ENCODE assay signal across 8 cellular contexts in the genomic region with DNA sequence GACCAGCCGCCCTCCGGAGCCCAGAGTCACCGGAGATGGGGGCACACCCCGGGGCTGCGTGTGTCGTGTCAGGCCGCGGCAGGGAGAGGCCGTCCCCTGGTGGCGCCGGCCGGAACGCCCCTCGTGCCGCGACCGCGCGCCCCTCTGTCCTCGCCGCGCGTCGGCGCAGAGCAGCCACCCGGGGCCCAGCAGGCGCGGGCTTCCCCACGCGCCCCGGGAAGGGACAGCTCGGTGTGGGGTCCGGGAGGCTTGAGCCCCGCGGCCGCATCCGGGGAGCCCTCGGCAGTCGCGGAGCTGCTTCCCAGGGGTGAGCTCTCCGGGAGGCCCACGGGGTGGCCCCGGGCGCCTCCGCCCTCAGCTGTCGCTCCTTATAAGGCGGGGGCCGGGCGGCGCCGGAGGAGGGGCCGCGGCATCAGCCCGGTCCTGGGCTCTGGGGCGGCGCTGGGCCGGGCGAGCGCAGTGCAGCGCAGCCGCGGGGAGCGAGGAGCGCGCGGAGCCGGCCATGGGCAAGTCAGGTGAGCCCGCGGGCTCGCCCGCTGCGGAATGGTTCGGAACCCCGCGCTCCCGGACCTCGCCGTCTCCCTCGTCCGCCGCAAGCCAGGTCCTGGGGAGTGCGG. TPM values are rescaled to one million over a fixed set of nuclear protein-coding genes. Genes with fewer than 3 reads are reported as not detected.
DNase-seq lines count a peak whose midpoint lies in the region; ATAC-seq and TF ChIP-seq lines count a peak whose summit lies in the region.

A gene with protein sequence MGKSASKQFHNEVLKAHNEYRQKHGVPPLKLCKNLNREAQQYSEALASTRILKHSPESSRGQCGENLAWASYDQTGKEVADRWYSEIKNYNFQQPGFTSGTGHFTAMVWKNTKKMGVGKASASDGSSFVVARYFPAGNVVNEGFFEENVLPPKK (plus strand): TSS at position 457 of the 617 bp plus-strand sequence. CDS start 46 bp downstream, at position 503.

- H3K27ac Mint-ChIP-seq in activated T-cell treated with anti-CD3 and anti-CD28 coated beads, Interleukin-2, amount 50 U/mL, for 72 hours: peak within 1 kb of the TSS; percentile 6
- H3K27ac Mint-ChIP-seq in naive thymus-derived CD4-positive, alpha-beta T cell: peak within 1 kb of the TSS; percentile 25 to 94 (median 87)
- H3K27ac Mint-ChIP-seq in stimulated activated memory B cell treated with anti-CD40 and anti-IgM and Interleukin-4, amounts not matched to agents 10 μg/mL and 1 μg/mL and 100 μg/mL, for 72 hours: peak within 1 kb of the TSS; percentile 88

- H3K4me2 ChIP-seq in BLaER1: peak within 1 kb of the TSS; percentile 98
- peak within 1 kb of the TSS; percentile 97 for H3K4me2 ChIP-seq in fibroblast of lung (ENCODE audit: extremely low read depth, insufficient read depth, low read length)

- H3K27me3 ChIP-seq in BLaER1 (no peaks in the 10 kb centered on the region), fibroblast of lung (ENCODE audit: control insufficient read depth, insufficient read depth, low read length) (no peaks in the 10 kb centered on the region)
- no peaks in the 10 kb centered on the region for H3K27me3 ChIP-seq in naive thymus-derived CD4-positive, alpha-beta T cell (ENCODE audit: control insufficient read depth in 2 of 2, insufficient read depth in 2 of 2, low read length in 2 of 2)

- peaks cover 45% of the 10 kb centered on the region for H3K4me1 Mint-ChIP-seq in activated T-cell treated with anti-CD3 and anti-CD28 coated beads, Interleukin-2, amount 50 U/mL, for 72 hours (ENCODE audit: low read depth)
- peaks cover 43 to 52% (median 49%) of the 10 kb centered on the region in 7 donors for H3K4me1 Mint-ChIP-seq in naive thymus-derived CD4-positive, alpha-beta T cell
- H3K4me1 Mint-ChIP-seq in stimulated activated memory B cell treated with anti-CD40 and anti-IgM and Interleukin-4, amounts not matched to agents 10 μg/mL and 1 μg/mL and 100 μg/mL, for 72 hours: peaks cover 54% of the 10 kb centered on the region

- no peak for TF ChIP-seq CTCF in fibroblast of lung (conservative IDR thresholded peaks at IDR 0.05 in 1 of 2, IDR thresholded peaks at IDR 0.05 in 1 of 2; ENCODE audit: low read depth in 1 of 2, low read length in 2 of 2)

- no peaks in the 10 kb centered on the region for H3K79me2 ChIP-seq in fibroblast of lung (ENCODE audit: control insufficient read depth, insufficient read depth, low read length)

- H2AFZ ChIP-seq in fibroblast of lung (ENCODE audit: low read length): peak within 1 kb of the TSS; percentile 45

- H3K4me3 Mint-ChIP-seq in activated T-cell treated with anti-CD3 and anti-CD28 coated beads, Interleukin-2, amount 50 U/mL, for 72 hours: peak within 1 kb of the TSS; percentile 83 to 94
- H3K4me3 Mint-ChIP-seq in naive thymus-derived CD4-positive, alpha-beta T cell: peak within 1 kb of the TSS; percentile 83 to 99 (median 93)
- H3K4me3 Mint-ChIP-seq in stimulated activated memory B cell treated with anti-CD40 and anti-IgM and Interleukin-4, amounts not matched to agents 10 μg/mL and 1 μg/mL and 100 μg/mL, for 72 hours: peak within 1 kb of the TSS; percentile 93

- H3K9me3 ChIP-seq in BLaER1 (no peaks in the 10 kb centered on the region), fibroblast of lung (ENCODE audit: control insufficient read depth, insufficient read depth, low read depth, low read length) (no peaks in the 10 kb centered on the region)
- no peaks in the 10 kb centered on the region for H3K9me3 ChIP-seq in naive thymus-derived CD4-positive, alpha-beta T cell (ENCODE audit: control insufficient read depth in 2 of 3, low read length in 3 of 3)

- peak within 1 kb of the TSS; percentile 82 for H3K9ac ChIP-seq in BLaER1
- peak within 1 kb of the TSS; percentile 63 for H3K9ac ChIP-seq in fibroblast of lung (ENCODE audit: insufficient read depth, low read length)

- no peaks in the 10 kb centered on the region for H4K20me1 ChIP-seq in BLaER1
- H4K20me1 ChIP-seq in fibroblast of lung (ENCODE audit: control insufficient read depth, extremely low read depth, insufficient read depth, low read length): no peaks in the 10 kb centered on the region

- POLR2A ChIA-PET in naive thymus-derived CD4-positive, alpha-beta T cell (lab: Charles Lee): interaction anchor here (0.8 to 1.9 kb wide), 6 partner anchors 9 to 30 kb away, joined by 3 to 14 read pairs (median 5); no protein-coding TSS in a partner anchor

- peak; percentile 61 for TF ChIP-seq POLR2A in GM18951 (IDR thresholded peaks at IDR 0.05; ENCODE audit: extremely low read depth, insufficient read depth, insufficient read length)

- H3K27me3 Mint-ChIP-seq in activated T-cell treated with anti-CD3 and anti-CD28 coated beads, Interleukin-2, amount 50 U/mL, for 72 hours (ENCODE audit: low read depth): peaks cover 9% of the 10 kb centered on the region
- peaks cover 0 to 39% (median 0%) of the 10 kb centered on the region in 5 donors for H3K27me3 Mint-ChIP-seq in naive thymus-derived CD4-positive, alpha-beta T cell
- H3K27me3 Mint-ChIP-seq in stimulated activated memory B cell treated with anti-CD40 and anti-IgM and Interleukin-4, amounts not matched to agents 10 μg/mL and 1 μg/mL and 100 μg/mL, for 72 hours: no peaks in the 10 kb centered on the region

- H3K36me3 ChIP-seq in BLaER1 (no peaks in the 10 kb centered on the region), fibroblast of lung (ENCODE audit: control insufficient read depth, insufficient read depth, low read length) (no peaks in the 10 kb centered on the region)
- no peaks in the 10 kb centered on the region for H3K36me3 ChIP-seq in naive thymus-derived CD4-positive, alpha-beta T cell (ENCODE audit: control insufficient read depth in 2 of 3, insufficient read depth in 3 of 3, low read length in 3 of 3)

- H3K4me1 ChIP-seq in BLaER1 (peaks cover 51% of the 10 kb centered on the region), fibroblast of lung (ENCODE audit: control insufficient read depth, extremely low read depth, insufficient read depth, low read length) (peaks cover 9% of the 10 kb centered on the region)
- H3K4me1 ChIP-seq in naive thymus-derived CD4-positive, alpha-beta T cell (ENCODE audit: control insufficient read depth in 2 of 2, insufficient read depth in 2 of 2, low read length in 2 of 2): peaks cover 43 to 49% of the 10 kb centered on the region in 2 donors

- in situ Hi-C loops in GM18951 (cut with MboI; ENCODE audit: low sequenced_read_pairs, unreplicated experiment): no loop called here

- DNase-seq in OCI-M1 (lab: John Stamatoyannopoulos, UW) (peak; percentile 54), fibroblast of lung (ENCODE audit: low read depth in 2 of 2) (peak; percentile 68 to 70)
- DNase-seq in activated T-cell treated with anti-CD3 and anti-CD28 coated beads, Interleukin-2, amount 50 U/mL, for 72 hours: peak; percentile 87 to 89
- DNase-seq in naive thymus-derived CD4-positive, alpha-beta T cell: peak; percentile 60 to 88 (median 69)

- intact Hi-C loops in naive thymus-derived CD4-positive, alpha-beta T cell (cut with micrococcal nuclease): loop anchor here (1.0 to 10.0 kb wide), 10 partner anchors 8 to 1022 kb away; a partner anchor contains a TSS

- peak within 1 kb of the TSS; percentile 80 for H3K27ac ChIP-seq in BLaER1
- H3K27ac ChIP-seq in fibroblast of lung (ENCODE audit: insufficient read depth, low read length): peak within 1 kb of the TSS; percentile 10
- peak within 1 kb of the TSS; percentile 74 for H3K27ac ChIP-seq in naive thymus-derived CD4-positive, alpha-beta T cell (ENCODE audit: low read depth, low read length)

- no peaks in the 10 kb centered on the region for H3K9me3 Mint-ChIP-seq in activated T-cell treated with anti-CD3 and anti-CD28 coated beads, Interleukin-2, amount 50 U/mL, for 72 hours
- no peaks in the 10 kb centered on the region for H3K9me3 Mint-ChIP-seq in naive thymus-derived CD4-positive, alpha-beta T cell
- no peaks in the 10 kb centered on the region for H3K9me3 Mint-ChIP-seq in stimulated activated memory B cell treated with anti-CD40 and anti-IgM and Interleukin-4, amounts not matched to agents 10 μg/mL and 1 μg/mL and 100 μg/mL, for 72 hours

- peak; percentile 84 for ATAC-seq in HG03175 (IDR thresholded peaks at IDR 0.05; ENCODE audit: unreplicated experiment)
- peak; percentile 98 to 99 for ATAC-seq in activated T-cell treated with anti-CD3 and anti-CD28 coated beads, Interleukin-2, amount 50 U/mL, for 72 hours (replicated peaks in 1 of 2)
- ATAC-seq in naive thymus-derived CD4-positive, alpha-beta T cell: peak; percentile 97
- peak; percentile 98 for ATAC-seq in stimulated activated memory B cell treated with anti-CD40 and anti-IgM and Interleukin-4, amounts not matched to agents 10 μg/mL and 1 μg/mL and 100 μg/mL, for 72 hours

- peaks cover 0 to 3% of the 10 kb centered on the region in 2 donors for H3K36me3 Mint-ChIP-seq in activated T-cell treated with anti-CD3 and anti-CD28 coated beads, Interleukin-2, amount 50 U/mL, for 72 hours (ENCODE audit: insufficient read depth in 2 of 2)
- peaks cover 0 to 21% (median 0%) of the 10 kb centered on the region in 5 donors for H3K36me3 Mint-ChIP-seq in naive thymus-derived CD4-positive, alpha-beta T cell
- H3K36me3 Mint-ChIP-seq in stimulated activated memory B cell treated with anti-CD40 and anti-IgM and Interleukin-4, amounts not matched to agents 10 μg/mL and 1 μg/mL and 100 μg/mL, for 72 hours: no peaks in the 10 kb centered on the region

- peak within 1 kb of the TSS; percentile 87 for H3K4me3 ChIP-seq in BLaER1
- H3K4me3 ChIP-seq in fibroblast of lung (replicated peaks in 1 of 4; ENCODE audit: control extremely low read depth in 1 of 4, insufficient read depth in 1 of 4, low read depth in 3 of 4, low read length in 4 of 4): peak within 1 kb of the TSS; percentile 55 to 82 (median 76)
- peak within 1 kb of the TSS; percentile 78 for H3K4me3 ChIP-seq in naive thymus-derived CD4-positive, alpha-beta T cell (ENCODE audit: low read length)

- CTCF ChIA-PET in naive thymus-derived CD4-positive, alpha-beta T cell (lab: Charles Lee): interaction anchor here (0.9 to 1.7 kb wide), 5 partner anchors 15 to 33 kb away, joined by 3 to 7 read pairs (median 4); no protein-coding TSS in a partner anchor

RNA-seq across cellular contexts. Expression of the gene that starts here (rescaled TPM):
- total RNA-seq in activated T-cell treated with anti-CD3 and anti-CD28 coated beads, Interleukin-2, amount 50 U/mL, for 72 hours: 10 to 100 TPM; 17.7 to 22.7 TPM
- total RNA-seq in fibroblast of lung: 40.0 and 47.8 TPM in 2 replicates
- 57.8 and 108 TPM in 2 replicates for polyA plus RNA-seq in fibroblast of lung
- 44.5 and 88.5 TPM in 2 replicates for polyA plus RNA-seq in fibroblast of lung (2012)
- polyA minus RNA-seq in fibroblast of lung (ENCODE audit: low replicate concordance): 40.5 and 42.1 TPM in 2 replicates
- 10 to 100 TPM in 3 of 5 experiments, 1 to 10 TPM in 2; 7.7 to 74.7 (median 18.6) TPM for total RNA-seq in naive thymus-derived CD4-positive, alpha-beta T cell
- 10 to 100 TPM; 38.8 to 68.6 TPM for polyA plus RNA-seq in naive thymus-derived CD4-positive, alpha-beta T cell

Comparison
In these comparisons a context has a peak if more than half of its experiments do, and no peak if none do; other contexts are left out.
1. Peak in every context shown above with its lines: DNase-seq, ATAC-seq, H3K4me3 ChIP-seq and H3K27ac ChIP-seq.
2. H3K27ac ChIP-seq: peak in every context shown above with its lines; median percentile 80 in BLaER1; 74 in naive thymus-derived CD4-positive, alpha-beta T cell; 10 in fibroblast of lung.
3. H3K27ac Mint-ChIP-seq: peak in every context shown above with its lines; median percentile 88 in stimulated activated memory B cell treated with anti-CD40 and anti-IgM and Interleukin-4, amounts not matched to agents 10 μg/mL and 1 μg/mL and 100 μg/mL, for 72 hours; 87 in naive thymus-derived CD4-positive, alpha-beta T cell; 6 in activated T-cell treated with anti-CD3 and anti-CD28 coated beads, Interleukin-2, amount 50 U/mL, for 72 hours.